10 cellular contexts compared by ENCODE assay signal in genomic region chr18:55318864-55319516, GRCh38.
A peak's percentile ranks its signal among the peaks of the same experiment; 100 is the strongest.
DNase-seq lines count a peak whose midpoint lies in the region; ATAC-seq and TF ChIP-seq lines count a peak whose summit lies in the region.
"Had no signal": no experiment of that assay in that cellular context is flagged by ENCODE, and none has a peak within 500 bp of the region (broad histone marks: within the 10 kb centered on the region; RNA-seq: fewer than 3 reads in every experiment).

No MANE protein-coding gene starts in this region.

- H3K27ac Mint-ChIP-seq in IgD-negative memory B cell (peak overlapping the region in 2 of 3 donors; percentile 74 to 100), chondrocyte (ENCODE audit: unreplicated experiment) (peak overlapping the region; percentile 96), nephron (peak overlapping the region; percentile 30 to 88 (median 84))

- DNase-seq in AG08396 (ENCODE audit: low spot score) (peak; percentile 20), chondrocyte (ENCODE audit: low spot score) (no peak), GM20000 (ENCODE audit: low spot score) (no peak), dedifferentiated amniotic fluid mesenchymal stem cell (ENCODE audit: extremely low spot score) (no peak)
- DNase-seq in effector CD8-positive, alpha-beta T cell (lab: John Stamatoyannopoulos, UW) = no peak
- DNase-seq: activated CD8-positive, alpha-beta memory T cell treated with anti-CD3 and anti-CD28 coated beads for 24 hours; NCI-H2081 treated with DMSO at 0.1 percent for 48 hours had no signal

- H3K36me3 Mint-ChIP-seq in IgD-negative memory B cell = peaks cover 3% of the 10 kb centered on the region
- H3K36me3 Mint-ChIP-seq in chondrocyte (ENCODE audit: low read depth) = no peaks in the 10 kb centered on the region
- H3K36me3 Mint-ChIP-seq in nephron (ENCODE audit: low read depth) = no peaks in the 10 kb centered on the region

- ATAC-seq in GM21390 (IDR thresholded peaks at IDR 0.05; ENCODE audit: unreplicated experiment) = no peak

- H3K4me1 Mint-ChIP-seq in IgD-negative memory B cell (peaks cover 44 to 64% (median 51%) of the 10 kb centered on the region in 3 donors), chondrocyte (ENCODE audit: low read depth) (peaks cover 64% of the 10 kb centered on the region), nephron (peaks cover 53% of the 10 kb centered on the region)

- no peak for TF ChIP-seq CTCF in chondrocyte (IDR thresholded peaks at IDR 0.05)
- TF ChIP-seq CTCF in nephron (IDR thresholded peaks at IDR 0.05; ENCODE audit: unreplicated experiment in 3 of 3) = no peak
- TF ChIP-seq CTCF in GM20000 (IDR thresholded peaks at IDR 0.05; ENCODE audit: extremely low read depth, missing control alignments) = no peak

- H3K27me3 Mint-ChIP-seq in IgD-negative memory B cell = no peaks in the 10 kb centered on the region
- no peaks in the 10 kb centered on the region for H3K27me3 Mint-ChIP-seq in chondrocyte (ENCODE audit: low read depth)
- H3K27me3 Mint-ChIP-seq in nephron (ENCODE audit: low read depth) = no peaks in the 10 kb centered on the region

- peak overlapping the region; percentile 92 to 99 (median 98) for H3K4me3 Mint-ChIP-seq in IgD-negative memory B cell
- peak overlapping the region; percentile 55 for H3K4me3 Mint-ChIP-seq in chondrocyte (ENCODE audit: unreplicated experiment)
- H3K4me3 Mint-ChIP-seq in nephron = peak overlapping the region; percentile 68 to 85 (median 80)

- H3K9me3 Mint-ChIP-seq in IgD-negative memory B cell = peaks cover 0 to 1% (median 0%) of the 10 kb centered on the region in 3 donors
- no peaks in the 10 kb centered on the region for H3K9me3 Mint-ChIP-seq in chondrocyte (ENCODE audit: low read depth)
- H3K9me3 Mint-ChIP-seq in nephron = no peaks in the 10 kb centered on the region
